ENCODE assay signal across 10 cellular contexts in the genomic region with DNA sequence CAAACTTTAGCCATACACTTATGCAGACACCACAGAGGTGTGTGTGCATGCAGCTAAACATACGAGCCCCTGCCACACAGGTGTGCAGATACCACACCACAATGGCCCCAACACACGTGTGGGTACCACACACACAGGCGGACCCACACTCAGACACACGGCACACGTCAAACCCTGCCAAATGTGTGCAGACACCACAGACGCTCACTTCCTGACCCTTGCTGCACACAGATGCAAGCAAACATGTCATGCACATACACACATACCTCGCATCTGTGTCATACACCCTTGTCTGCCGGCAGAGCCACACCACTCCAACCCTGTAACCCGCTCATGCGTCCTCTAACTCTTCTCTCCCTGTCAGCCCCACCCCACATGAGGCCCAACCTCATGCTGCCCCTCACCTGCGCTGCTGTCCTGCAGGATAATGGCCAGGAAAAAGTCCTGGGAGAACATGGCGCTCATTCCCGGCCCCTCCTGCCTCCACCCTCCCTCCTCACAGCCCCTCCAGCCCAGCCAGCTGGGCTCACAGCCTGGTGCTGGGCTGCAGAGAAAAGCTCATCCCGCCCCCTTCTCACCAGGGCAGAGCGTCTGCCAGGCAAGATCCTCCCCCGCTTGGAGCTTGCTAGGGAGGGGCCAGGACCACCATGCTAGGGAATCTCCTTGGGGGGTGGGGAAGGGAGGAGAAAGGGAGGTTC. TPM values are rescaled to one million over a fixed set of nuclear protein-coding genes. Genes with fewer than 3 reads are reported as not detected.
DNase-seq lines count a peak whose midpoint lies in the region; ATAC-seq and TF ChIP-seq lines count a peak whose summit lies in the region.
"Had no signal": no experiment of that assay in that cellular context is flagged by ENCODE, and none has a peak within 500 bp of the region (broad histone marks: within the 10 kb centered on the region; RNA-seq: fewer than 3 reads in every experiment).

No MANE protein-coding gene starts in this region.

- WGBS in mesendoderm (ENCODE audit: extremely low coverage, insufficient coverage, low lambda C conversion rate), result no CpG with 5 or more reads among the region's 16 CpGs

- no peak overlapping the region for H2AFZ ChIP-seq in DND-41 (ENCODE audit: low read depth, low read length)
- H2AFZ ChIP-seq: hepatocyte had no signal

- peak overlapping the region; percentile 88 for H3K27ac Mint-ChIP-seq in central memory CD8-positive, alpha-beta T cell (ENCODE audit: low read depth)
- H3K27ac Mint-ChIP-seq in natural killer cell treated with Interleukin-12 subunit alpha and Interleukin-12 subunit beta and Interleukin-15 and Interleukin-18, amount 100 ng/mL, for 72 hours, result peak overlapping the region in 1 of 2 donors; percentile 77

- peaks cover 13% of the 10 kb centered on the region; the same call in 1 of the 2 replicates for H4K20me1 ChIP-seq in DND-41 (ENCODE audit: insufficient read depth, low read length)

- H3K27ac ChIP-seq in DND-41 (ENCODE audit: low read length), result peak overlapping the region; percentile 89
- H3K27ac ChIP-seq in mesendoderm (ENCODE audit: low read depth, low read length), result no peak overlapping the region
- H3K27ac ChIP-seq: hepatocyte had no signal

- no peak overlapping the region for H4K5ac ChIP-seq in mesendoderm (ENCODE audit: low read length)

- H3K36me3 ChIP-seq in DND-41 (ENCODE audit: insufficient read depth, low read length) (no peaks in the 10 kb centered on the region), mesendoderm (ENCODE audit: control insufficient read depth, insufficient read depth, low read length) (no peaks in the 10 kb centered on the region)

- no peak overlapping the region for H3K9ac ChIP-seq in DND-41 (ENCODE audit: low read depth, low read length)
- no peak overlapping the region for H3K9ac ChIP-seq in mesendoderm (ENCODE audit: low read length)

- no peak overlapping the region for H3K4ac ChIP-seq in mesendoderm (ENCODE audit: low read depth, low read length)

- no peak for ATAC-seq in DND-41 (ENCODE audit: insufficient read depth, low read depth)
- ATAC-seq in central memory CD8-positive, alpha-beta T cell (replicated peaks; ENCODE audit: extremely low read depth, poor library complexity, severe bottlenecking), result peak; percentile 45
- ATAC-seq in natural killer cell treated with Interleukin-12 subunit alpha and Interleukin-12 subunit beta and Interleukin-15 and Interleukin-18, amount 100 ng/mL, for 72 hours, result no peak
- ATAC-seq in GM18907 (IDR thresholded peaks at IDR 0.05; ENCODE audit: unreplicated experiment), result no peak
- ATAC-seq in GM18873 (IDR thresholded peaks at IDR 0.05; ENCODE audit: low FRiP score, unreplicated experiment), result no peak

- no peak for TF ChIP-seq CTCF in DND-41 (IDR thresholded peaks at IDR 0.05; ENCODE audit: borderline replicate concordance, extremely low read depth, low read length, poor library complexity, severe bottlenecking)

- H2AK5ac ChIP-seq in mesendoderm (ENCODE audit: low read length), result no peak overlapping the region

- H3K18ac ChIP-seq in mesendoderm (ENCODE audit: low read length), result no peak overlapping the region

- H3K4me3 ChIP-seq in DND-41 (ENCODE audit: low read depth in 1 of 2, low read length in 2 of 2) (no peak overlapping the region), mesendoderm (ENCODE audit: low read length) (no peak overlapping the region)
- H3K4me3 ChIP-seq: hepatocyte had no signal

- no peak overlapping the region for H3K56ac ChIP-seq in mesendoderm (ENCODE audit: low read length)

- H3K4me1 Mint-ChIP-seq in central memory CD8-positive, alpha-beta T cell, result peaks cover 75% of the 10 kb centered on the region
- H3K4me1 Mint-ChIP-seq in natural killer cell treated with Interleukin-12 subunit alpha and Interleukin-12 subunit beta and Interleukin-15 and Interleukin-18, amount 100 ng/mL, for 72 hours (ENCODE audit: low read depth in 2 of 2), result peaks cover 44 to 51% of the 10 kb centered on the region in 2 donors

- no peak overlapping the region for H3K4me2 ChIP-seq in DND-41 (ENCODE audit: insufficient read depth, low read length)
- H3K4me2 ChIP-seq in mesendoderm (ENCODE audit: low read length), result no peak overlapping the region
- H3K4me2 ChIP-seq: hepatocyte had no signal

- H3K27me3 Mint-ChIP-seq in central memory CD8-positive, alpha-beta T cell, result no peaks in the 10 kb centered on the region
- H3K27me3 Mint-ChIP-seq in natural killer cell treated with Interleukin-12 subunit alpha and Interleukin-12 subunit beta and Interleukin-15 and Interleukin-18, amount 100 ng/mL, for 72 hours, result no peaks in the 10 kb centered on the region

- H3K79me2 ChIP-seq in DND-41 (ENCODE audit: insufficient read depth, low read length), result no peaks in the 10 kb centered on the region
- H3K79me2 ChIP-seq in mesendoderm (ENCODE audit: control insufficient read depth, insufficient read depth, low read length), result no peaks in the 10 kb centered on the region
- H3K79me2 ChIP-seq: hepatocyte had no signal

- H4K8ac ChIP-seq in mesendoderm (ENCODE audit: low read depth, low read length), result no peak overlapping the region

- H3K36me3 Mint-ChIP-seq in central memory CD8-positive, alpha-beta T cell (ENCODE audit: insufficient read depth), result peaks cover 18% of the 10 kb centered on the region
- H3K36me3 Mint-ChIP-seq in natural killer cell treated with Interleukin-12 subunit alpha and Interleukin-12 subunit beta and Interleukin-15 and Interleukin-18, amount 100 ng/mL, for 72 hours, result no peaks in the 10 kb centered on the region

- no peaks in the 10 kb centered on the region for H3K9me3 Mint-ChIP-seq in central memory CD8-positive, alpha-beta T cell
- H3K9me3 Mint-ChIP-seq in natural killer cell treated with Interleukin-12 subunit alpha and Interleukin-12 subunit beta and Interleukin-15 and Interleukin-18, amount 100 ng/mL, for 72 hours, result no peaks in the 10 kb centered on the region

- DNase-seq in DND-41, result no peak
- DNase-seq in M059J (ENCODE audit: low read depth), result peak; percentile 27
- DNase-seq in central memory CD8-positive, alpha-beta T cell (ENCODE audit: low spot score in 2 of 2), result no peak
- no peak for DNase-seq in natural killer cell treated with Interleukin-12 subunit alpha and Interleukin-12 subunit beta and Interleukin-15 and Interleukin-18, amount 100 ng/mL, for 72 hours (ENCODE audit: low spot score)
- no peak for DNase-seq in mesendoderm
- DNase-seq: activated effector memory CD4-positive, alpha-beta T cell treated with anti-CD3 and anti-CD28 coated beads, Interleukin-2, amount 50 U/mL, for 16 hours; RPMI8226 had no signal

- H3K23ac ChIP-seq in mesendoderm (ENCODE audit: low read length), result no peak overlapping the region

- H3K4me3 Mint-ChIP-seq in central memory CD8-positive, alpha-beta T cell, result peak overlapping the region; percentile 77
- peak overlapping the region; percentile 14 for H3K4me3 Mint-ChIP-seq in natural killer cell treated with Interleukin-12 subunit alpha and Interleukin-12 subunit beta and Interleukin-15 and Interleukin-18, amount 100 ng/mL, for 72 hours

- H3K27me3 ChIP-seq in DND-41 (ENCODE audit: insufficient read depth, low read length, poor library complexity) (no peaks in the 10 kb centered on the region), mesendoderm (ENCODE audit: insufficient read depth, low read length, poor library complexity) (no peaks in the 10 kb centered on the region)
- H3K27me3 ChIP-seq: hepatocyte had no signal

- H3K4me1 ChIP-seq in DND-41 (ENCODE audit: insufficient read depth, low read length), result peaks cover 46% of the 10 kb centered on the region
- no peaks in the 10 kb centered on the region for H3K4me1 ChIP-seq in mesendoderm (ENCODE audit: control insufficient read depth, low read depth, low read length)

- H2BK5ac ChIP-seq in mesendoderm (ENCODE audit: low read length), result no peak overlapping the region

- H2BK120ac ChIP-seq in mesendoderm (ENCODE audit: low read depth, low read length), result no peak overlapping the region

- H3K9me3 ChIP-seq in DND-41 (ENCODE audit: insufficient read depth, low read length, severe bottlenecking), result no peaks in the 10 kb centered on the region

- no peak overlapping the region for H2BK15ac ChIP-seq in mesendoderm (replicated peaks; ENCODE audit: low read depth)

- no peaks in the 10 kb centered on the region for H3K79me1 ChIP-seq in mesendoderm (ENCODE audit: low read length)

RNA-seq across cellular contexts. Expression of a gene that starts 14.2 kb away (rescaled TPM):
- total RNA-seq in M059J (2014; rRNA removed; shearing (Covaris generic)), result 105 and 124 TPM in 2 replicates
- 10 to 100 TPM; 26.4 to 29.1 TPM for total RNA-seq in natural killer cell treated with Interleukin-12 subunit alpha and Interleukin-12 subunit beta and Interleukin-15 and Interleukin-18, amount 100 ng/mL, for 72 hours
- polyA plus RNA-seq in mesendoderm (2013, experiment 1 of 2), result 5.6 TPM
- 5.4 TPM for polyA plus RNA-seq in mesendoderm (2013, experiment 2 of 2)

RNA-seq across cellular contexts. Expression of a gene that starts 14.4 kb away (rescaled TPM):
- total RNA-seq in M059J (2014; rRNA removed; shearing (Covaris generic)), result 16.5 and 24.4 TPM in 2 replicates
- 10 to 100 TPM; 25.5 to 27.5 TPM for total RNA-seq in natural killer cell treated with Interleukin-12 subunit alpha and Interleukin-12 subunit beta and Interleukin-15 and Interleukin-18, amount 100 ng/mL, for 72 hours
- polyA plus RNA-seq in mesendoderm (2013, experiment 1 of 2), result 10.5 TPM
- 11.0 TPM for polyA plus RNA-seq in mesendoderm (2013, experiment 2 of 2)

RNA-seq across cellular contexts. Expression of a gene that starts 36.3 kb away (rescaled TPM):
- not detected in 2 replicates for total RNA-seq in M059J (2014; rRNA removed; shearing (Covaris generic))
- under 1 TPM; 0.76 to 0.92 TPM for total RNA-seq in natural killer cell treated with Interleukin-12 subunit alpha and Interleukin-12 subunit beta and Interleukin-15 and Interleukin-18, amount 100 ng/mL, for 72 hours
- 0.14 TPM for polyA plus RNA-seq in mesendoderm (2013, experiment 1 of 2)
- 0.17 TPM for polyA plus RNA-seq in mesendoderm (2013, experiment 2 of 2)
